In genomic region chr3:72582963-72583362, GRCh38 we compare ENCODE assay signal across 1 cellular context.
TF ChIP-seq lines count a peak whose summit lies in the region.

No MANE protein-coding gene starts in this region.

TF ChIP-seq in H1, 55 proteins besides CTCF, POLR2A, EP300 and RAD21:
- TF ChIP-seq MAX (IDR thresholded peaks at IDR 0.05) (no peak), TAF7 (optimal IDR thresholded peaks at IDR 0.05; ENCODE audit: borderline replicate concordance, low read depth, low read length) (no peak), CTBP2 (IDR thresholded peaks at IDR 0.05; ENCODE audit: borderline replicate concordance, insufficient read depth, insufficient read length, low read length) (no peak), RXRA (IDR thresholded peaks at IDR 0.05; ENCODE audit: insufficient read depth, low read depth, low read length) (no peak), NANOG (IDR thresholded peaks at IDR 0.05; ENCODE audit: insufficient read depth, low read depth, low read length, poor library complexity, severe bottlenecking) (no peak), HDAC2 (IDR thresholded peaks at IDR 0.05; ENCODE audit: borderline replicate concordance in 1 of 2, low read depth in 2 of 2, low read length in 2 of 2) (no peak), BRCA1 (IDR thresholded peaks at IDR 0.05; ENCODE audit: low read depth, low read length) (no peak), RFX5 (IDR thresholded peaks at IDR 0.05; ENCODE audit: borderline replicate concordance, low read depth, low read length) (no peak), MAFK (IDR thresholded peaks at IDR 0.05; ENCODE audit: low read depth, low read length) (no peak), CHD1 (IDR thresholded peaks at IDR 0.05; ENCODE audit: low read depth, low read length) (no peak), EZH2 (IDR thresholded peaks at IDR 0.05; ENCODE audit: low read depth, low read length, severe bottlenecking) (no peak), TBP (IDR thresholded peaks at IDR 0.05; ENCODE audit: low read depth, low read length) (no peak), RNF2 (IDR thresholded peaks at IDR 0.05; ENCODE audit: borderline replicate concordance, low read depth, low read length, missing control alignments, poor library complexity, severe bottlenecking) (no peak), E2F6 (IDR thresholded peaks at IDR 0.05) (no peak), CREB1 (IDR thresholded peaks at IDR 0.05) (no peak), TCF12 (IDR thresholded peaks at IDR 0.05; ENCODE audit: low read depth, low read length) (no peak), BACH1 (IDR thresholded peaks at IDR 0.05; ENCODE audit: low read length) (no peak), YY1 (IDR thresholded peaks at IDR 0.05; ENCODE audit: low read depth, low read length) (no peak), CBX5 (IDR thresholded peaks at IDR 0.05; ENCODE audit: low read depth, low read length) (no peak)
